In the genomic region with DNA sequence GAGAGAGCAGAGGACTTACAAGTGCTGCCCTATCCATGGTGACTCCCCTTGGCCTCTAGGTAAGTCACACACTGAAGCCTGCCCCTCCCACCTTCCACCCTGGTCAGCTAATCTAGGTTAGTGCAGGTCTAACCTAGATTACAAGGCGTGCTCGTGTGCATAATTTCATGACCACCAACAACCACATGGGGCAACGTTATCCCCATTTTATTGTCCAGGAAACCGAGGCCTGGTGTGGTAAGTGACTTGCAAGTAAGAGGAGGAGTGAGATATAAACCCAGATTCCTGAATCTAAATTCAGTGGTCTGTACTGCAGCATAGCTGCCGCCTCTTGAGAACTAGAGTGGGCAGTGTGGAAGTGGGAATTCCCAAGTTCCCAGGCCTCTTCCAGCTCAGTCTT, we compare ENCODE assay signal across 23 cellular contexts.
"Had no signal": no experiment of that assay in that cellular context is flagged by ENCODE, and none has a peak within 500 bp of the region (broad histone marks: within the 10 kb centered on the region; RNA-seq: fewer than 3 reads in every experiment).

No MANE protein-coding gene starts in this region.

- ATAC-seq: esophagus mucosa; gastroesophageal sphincter; heart left ventricle; stimulated activated naive CD8-positive, alpha-beta T cell treated with anti-CD3 and anti-CD28 coated beads, Interleukin-15, amount 100 ng/mL, for 72 hours had no signal

- H3K27ac Mint-ChIP-seq: activated B cell treated with CpG ODN at 0.5 μM for 24 hours; activated CD4-positive, alpha-beta memory T cell treated with anti-CD3 and anti-CD28 coated beads for 36 hours; activated naive CD8-positive, alpha-beta T cell; activated T-helper 1 cell treated with anti-CD3 and anti-CD28 coated beads, Interleukin-12 subunit alpha, Interleukin-12 subunit beta, Interleukin-2, Interleukin-4 antibody, amounts not matched to agents 30 ng/mL and 10 ng/mL and 1 ng/mL, durations not matched to agents 14 hours and 24 hours and 36 hours; stimulated activated naive CD8-positive, alpha-beta T cell treated with anti-CD3 and anti-CD28 coated beads, Interleukin-15, amount 100 ng/mL, for 72 hours had no signal

- H3K9me3 ChIP-seq: gastroesophageal sphincter, heart left ventricle, left ventricle myocardium inferior, prostate gland, right atrium auricular region, suprapubic skin, transverse colon, vagina had no signal

- H3K4me1 ChIP-seq: gastroesophageal sphincter, heart left ventricle, left ventricle myocardium inferior, prostate gland, right atrium auricular region, transverse colon, vagina had no signal

- H3K36me3 Mint-ChIP-seq: activated CD4-positive, alpha-beta memory T cell treated with anti-CD3 and anti-CD28 coated beads for 36 hours; activated naive CD8-positive, alpha-beta T cell had no signal

- H3K9me3 Mint-ChIP-seq: activated B cell treated with CpG ODN at 0.5 μM for 24 hours; activated CD4-positive, alpha-beta memory T cell treated with anti-CD3 and anti-CD28 coated beads for 36 hours; activated T-helper 1 cell treated with anti-CD3 and anti-CD28 coated beads, Interleukin-12 subunit alpha, Interleukin-12 subunit beta, Interleukin-2, Interleukin-4 antibody, amounts not matched to agents 30 ng/mL and 10 ng/mL and 1 ng/mL, durations not matched to agents 14 hours and 24 hours and 36 hours; stimulated activated naive CD8-positive, alpha-beta T cell treated with anti-CD3 and anti-CD28 coated beads, Interleukin-15, amount 100 ng/mL, for 72 hours had no signal

- H3K36me3 ChIP-seq: gastroesophageal sphincter, heart left ventricle, left ventricle myocardium inferior, prostate gland, right atrium auricular region, suprapubic skin, transverse colon, vagina had no signal

- H3K27ac ChIP-seq: gastroesophageal sphincter, heart left ventricle, left ventricle myocardium inferior, prostate gland, right atrium auricular region, suprapubic skin, transverse colon, vagina had no signal

- H3K4me3 Mint-ChIP-seq: activated B cell treated with CpG ODN at 0.5 μM for 24 hours; activated CD4-positive, alpha-beta memory T cell treated with anti-CD3 and anti-CD28 coated beads for 36 hours; activated naive CD8-positive, alpha-beta T cell; activated T-helper 1 cell treated with anti-CD3 and anti-CD28 coated beads, Interleukin-12 subunit alpha, Interleukin-12 subunit beta, Interleukin-2, Interleukin-4 antibody, amounts not matched to agents 30 ng/mL and 10 ng/mL and 1 ng/mL, durations not matched to agents 14 hours and 24 hours and 36 hours; stimulated activated naive CD8-positive, alpha-beta T cell treated with anti-CD3 and anti-CD28 coated beads, Interleukin-15, amount 100 ng/mL, for 72 hours had no signal

- H3K27me3 ChIP-seq: gastroesophageal sphincter, heart left ventricle, right atrium auricular region, suprapubic skin, transverse colon, vagina had no signal

- H3K4me3 ChIP-seq: gastroesophageal sphincter, heart left ventricle, left ventricle myocardium inferior, prostate gland, right atrium auricular region, suprapubic skin, transverse colon, vagina had no signal

- H3K27me3 Mint-ChIP-seq: activated B cell treated with CpG ODN at 0.5 μM for 24 hours; activated CD4-positive, alpha-beta memory T cell treated with anti-CD3 and anti-CD28 coated beads for 36 hours; activated naive CD8-positive, alpha-beta T cell; stimulated activated naive CD8-positive, alpha-beta T cell treated with anti-CD3 and anti-CD28 coated beads, Interleukin-15, amount 100 ng/mL, for 72 hours had no signal

- FAIRE-seq: bronchial epithelial cell had no signal

- H3K4me1 Mint-ChIP-seq: stimulated activated naive CD8-positive, alpha-beta T cell treated with anti-CD3 and anti-CD28 coated beads, Interleukin-15, amount 100 ng/mL, for 72 hours had no signal

- DNase-seq: activated B cell treated with CpG ODN at 0.5 μM for 24 hours; activated CD4-positive, alpha-beta memory T cell treated with anti-CD3 and anti-CD28 coated beads for 36 hours; activated CD4-positive, alpha-beta T cell treated with anti-CD3 and anti-CD28 coated beads for 4 hours; activated T-cell treated with anti-CD3 and anti-CD28 coated beads for 4 hours; cerebellar nuclear complex; cortex of kidney; heart left ventricle; kidney glomerular epithelial cell; left ventricle myocardium inferior; mammary epithelial cell; midbrain; stimulated activated CD4-positive, alpha-beta T cell treated with anti-CD3 and anti-CD28 coated beads, Interleukin-4, amount 100 ng/mL, for 1 hour; stimulated activated naive CD8-positive, alpha-beta T cell treated with anti-CD3 and anti-CD28 coated beads, Interleukin-15, amount 100 ng/mL, for 72 hours; transverse colon had no signal
